ENCODE assay signal across 21 cellular contexts in genomic region chr2:42846932-42847595, GRCh38. TPM values are rescaled to one million over a fixed set of nuclear protein-coding genes. Genes with fewer than 3 reads are reported as not detected.
"Had no signal": no experiment of that assay in that cellular context is flagged by ENCODE, and none has a peak within 500 bp of the region (broad histone marks: within the 10 kb centered on the region; RNA-seq: fewer than 3 reads in every experiment).

No MANE protein-coding gene starts in this region.

- H3K27me3 ChIP-seq: esophagus squamous epithelium, transverse colon had no signal

- H3K9me3 ChIP-seq: esophagus squamous epithelium, lower lobe of right lung, transverse colon had no signal

- H3K27ac ChIP-seq: lower lobe of right lung had no signal

- H3K36me3 ChIP-seq: esophagus squamous epithelium, lower lobe of right lung, transverse colon had no signal

- DNase-seq: activated CD4-positive, alpha-beta T cell treated with anti-CD3 and anti-CD28 coated beads, Interleukin-2, amount 10 ng/mL, durations not matched to agents 7 days and 5 days; activated CD8-positive, alpha-beta memory T cell treated with anti-CD3 and anti-CD28 coated beads, Interleukin-2, amount 50 U/mL, for 48 hours; activated naive CD4-positive, alpha-beta T cell treated with anti-CD3 and anti-CD28 coated beads, Interleukin-2, amount 50 U/mL, for 16 hours; activated T-cell treated with anti-CD3 and anti-CD28 coated beads, Interleukin-2, amount 50 U/mL, for 72 hours; aorta; effector memory CD4-positive, alpha-beta T cell; esophagus squamous epithelium; left colon; lower lobe of right lung; stimulated activated CD4-positive, alpha-beta T cell treated with anti-CD3 and anti-CD28 coated beads, Interleukin-12 subunit alpha, Interleukin-12 subunit beta, amount 100 ng/mL, for 4 hours; stimulated activated CD4-positive, alpha-beta T cell treated with anti-CD3 and anti-CD28 coated beads, Interleukin-1b, Interleukin-23, amount 100 ng/mL, for 48 hours; stimulated activated CD8-positive, alpha-beta memory T cell treated with anti-CD3 and anti-CD28 coated beads, Interleukin-4, amount 100 ng/mL, for 48 hours; stimulated activated naive CD4-positive, alpha-beta T cell treated with Interleukin-2 at 50 U/mL for 16 hours; transverse colon had no signal

- H3K9me3 Mint-ChIP-seq: activated CD4-positive, alpha-beta T cell treated with anti-CD3 and anti-CD28 coated beads, Interleukin-2, amount 10 ng/mL, durations not matched to agents 7 days and 5 days; activated T-cell treated with anti-CD3 and anti-CD28 coated beads, Interleukin-2, amount 50 U/mL, for 72 hours; dendritic cell treated with granulocyte-macrophage colony-stimulating factor and Interleukin-4, amounts not matched to agents 40 ng/mL and 50 ng/mL, for 4 days; mesothelial cell of epicardium; neural crest cell; T-helper 1 cell treated with Interleukin-12 subunit alpha and Interleukin-12 subunit beta and Interleukin-4 antibody, amounts not matched to agents 30 μg/mL and 1 μg/mL, for 36 hours had no signal

- H3K4me1 Mint-ChIP-seq: activated CD4-positive, alpha-beta T cell treated with anti-CD3 and anti-CD28 coated beads, Interleukin-2, amount 10 ng/mL, durations not matched to agents 7 days and 5 days had no signal

- H3K4me3 ChIP-seq: esophagus squamous epithelium, lower lobe of right lung, transverse colon had no signal

- ATAC-seq: activated T-cell treated with anti-CD3 and anti-CD28 coated beads, Interleukin-2, amount 50 U/mL, for 72 hours; left colon; lower lobe of right lung had no signal

- H3K27ac Mint-ChIP-seq: activated CD4-positive, alpha-beta T cell treated with anti-CD3 and anti-CD28 coated beads, Interleukin-2, amount 10 ng/mL, durations not matched to agents 7 days and 5 days; activated T-cell treated with anti-CD3 and anti-CD28 coated beads, Interleukin-2, amount 50 U/mL, for 72 hours; dendritic cell treated with granulocyte-macrophage colony-stimulating factor and Interleukin-4, amounts not matched to agents 40 ng/mL and 50 ng/mL, for 4 days; mesothelial cell of epicardium; T-helper 1 cell treated with Interleukin-12 subunit alpha and Interleukin-12 subunit beta and Interleukin-4 antibody, amounts not matched to agents 30 μg/mL and 1 μg/mL, for 36 hours had no signal

- H3K27me3 Mint-ChIP-seq: activated CD4-positive, alpha-beta T cell treated with anti-CD3 and anti-CD28 coated beads, Interleukin-2, amount 10 ng/mL, durations not matched to agents 7 days and 5 days had no signal

- H3K36me3 Mint-ChIP-seq: mesothelial cell of epicardium had no signal

- FAIRE-seq: bronchial epithelial cell, islet of Langerhans had no signal

- H3K4me3 Mint-ChIP-seq: activated CD4-positive, alpha-beta T cell treated with anti-CD3 and anti-CD28 coated beads, Interleukin-2, amount 10 ng/mL, durations not matched to agents 7 days and 5 days; activated T-cell treated with anti-CD3 and anti-CD28 coated beads, Interleukin-2, amount 50 U/mL, for 72 hours; dendritic cell treated with granulocyte-macrophage colony-stimulating factor and Interleukin-4, amounts not matched to agents 40 ng/mL and 50 ng/mL, for 4 days; mesothelial cell of epicardium; neural crest cell; T-helper 1 cell treated with Interleukin-12 subunit alpha and Interleukin-12 subunit beta and Interleukin-4 antibody, amounts not matched to agents 30 μg/mL and 1 μg/mL, for 36 hours had no signal

RNA-seq across cellular contexts. Expression of gene HAAO, which starts 54.7 kb away (rescaled TPM):
- total RNA-seq: activated CD4-positive, alpha-beta T cell treated with anti-CD3 and anti-CD28 coated beads, Interleukin-2, amount 10 ng/mL, durations not matched to agents 7 days and 5 days; bronchial epithelial cell; myocyte had no signal
